ENCODE assay signal across 22 cellular contexts in genomic region chr5:42500003-42500599, GRCh38.
A peak's percentile ranks its signal among the peaks of the same experiment; 100 is the strongest.
DNase-seq lines count a peak whose midpoint lies in the region; ATAC-seq, FAIRE-seq and TF ChIP-seq lines count a peak whose summit lies in the region.
"Had no signal": no experiment of that assay in that cellular context is flagged by ENCODE, and none has a peak within 500 bp of the region (broad histone marks: within the 10 kb centered on the region; RNA-seq: fewer than 3 reads in every experiment).

No MANE protein-coding gene starts in this region.

- intact Hi-C loops in HepG2 (cut with micrococcal nuclease; ENCODE audit: unreplicated experiment) (no loop called here), heart right ventricle (cut with DNase I) (no loop called here)

- POLR2A ChIA-PET in HepG2 (lab: Yijun Ruan, JAX): no interaction called here

- no peaks in the 10 kb centered on the region for H4K20me1 ChIP-seq in HepG2 (ENCODE audit: insufficient read depth, low read length)

- H3K4me2 ChIP-seq in HepG2 (ENCODE audit: low read depth, low read length): no peak overlapping the region
- H3K4me2 ChIP-seq: A549; BLaER1 treated with 17β-estradiol and CSF1 and Interleukin-3, amounts not matched to agents 10 nM and 100 nM; GM23338; PC-9 had no signal

- CTCF ChIA-PET in HepG2 (lab: Yijun Ruan, JAX; ENCODE audit: low intra/inter-chr PET ratio, low total read pairs): no interaction called here

- H3K27me3 Mint-ChIP-seq in mesothelial cell of epicardium (ENCODE audit: low read depth): no peaks in the 10 kb centered on the region

- H3K4me3 Mint-ChIP-seq in mesothelial cell of epicardium: no peak overlapping the region
- H3K4me3 Mint-ChIP-seq: CD8-positive, alpha-beta memory T cell; GM23338 had no signal

- DNase-seq in HepG2 (ENCODE audit: low spot score) (no peak), heart right ventricle (no peak), mesothelial cell of epicardium (ENCODE audit: low spot score in 2 of 2, unreplicated experiment in 2 of 2) (no peak), middle frontal gyrus (ENCODE audit: extremely low spot score, low spot score) (no peak), T-helper 9 cell (no peak)
- DNase-seq: CD8-positive, alpha-beta memory T cell; DMS79 treated with DMSO at 0.1 percent for 48 hours; NCI-H1417 treated with DMSO at 0.1 percent for 48 hours; NCI-H2029 treated with DMSO at 0.1 percent for 48 hours; NCI-H748 treated with DMSO at 0.1 percent for 48 hours had no signal

- in situ Hi-C loops in HepG2 (cut with HindIII; ENCODE audit: extremely low pct_ligation_motif_present, low pct_unique_long_range_greater_than_20kb): no loop called here

- peaks cover 0 to 58% (median 28%) of the 10 kb centered on the region in 4 donors for H3K4me1 ChIP-seq in liver (ENCODE audit: control insufficient read depth in 4 of 4, insufficient read depth in 4 of 4, low read length in 3 of 4)
- H3K4me1 ChIP-seq in HepG2 (ENCODE audit: insufficient read depth, low read length): no peaks in the 10 kb centered on the region
- peaks cover 0 to 49% (median 26%) of the 10 kb centered on the region in 9 donors for H3K4me1 ChIP-seq in heart right ventricle
- peaks cover 0 to 64% (median 38%) of the 10 kb centered on the region in 5 donors for H3K4me1 ChIP-seq in subcutaneous abdominal adipose tissue (ENCODE audit: control insufficient read depth in 5 of 5, insufficient read depth in 5 of 5, low read length in 5 of 5)
- H3K4me1 ChIP-seq: A549; BLaER1 treated with 17β-estradiol and CSF1 and Interleukin-3, amounts not matched to agents 10 nM and 100 nM had no signal

- no peak overlapping the region for H2AFZ ChIP-seq in HepG2 (ENCODE audit: low read length)
- H2AFZ ChIP-seq: GM23338, PC-9 had no signal

- H3K36me3 ChIP-seq in liver (ENCODE audit: control insufficient read depth in 4 of 4, insufficient read depth in 3 of 4, low read depth in 1 of 4, low read length in 3 of 4) (peaks cover 0 to 3% (median 0%) of the 10 kb centered on the region in 4 donors), HepG2 (replicated peaks in 1 of 2; ENCODE audit: control insufficient read depth in 1 of 2, insufficient read depth in 2 of 2, low read length in 2 of 2) (no peaks in the 10 kb centered on the region), heart right ventricle (no peaks in the 10 kb centered on the region), subcutaneous abdominal adipose tissue (ENCODE audit: control insufficient read depth in 5 of 5, insufficient read depth in 5 of 5, low read length in 5 of 5) (no peaks in the 10 kb centered on the region)

- no peaks in the 10 kb centered on the region for H3K27me3 ChIP-seq in liver (ENCODE audit: control insufficient read depth in 4 of 4, insufficient read depth in 4 of 4, low read length in 3 of 4)
- H3K27me3 ChIP-seq in HepG2 (ENCODE audit: control insufficient read depth in 1 of 2, insufficient read depth in 2 of 2, low read length in 2 of 2): no peaks in the 10 kb centered on the region
- H3K27me3 ChIP-seq in heart right ventricle: no peaks in the 10 kb centered on the region
- H3K27me3 ChIP-seq in subcutaneous abdominal adipose tissue (ENCODE audit: control insufficient read depth in 5 of 5, insufficient read depth in 4 of 5, low read length in 5 of 5): no peaks in the 10 kb centered on the region
- H3K27me3 ChIP-seq: BLaER1 treated with 17β-estradiol and CSF1 and Interleukin-3, amounts not matched to agents 10 nM and 100 nM had no signal

- no peak for TF ChIP-seq CTCF in liver (IDR thresholded peaks at IDR 0.05; ENCODE audit: low read depth, low read length, missing input control)
- no peak for TF ChIP-seq CTCF in HepG2 (CRISPR knock-in tag; IDR thresholded peaks at IDR 0.05)
- no peak for TF ChIP-seq CTCF in heart right ventricle (IDR thresholded peaks at IDR 0.05)
- TF ChIP-seq CTCF in mesothelial cell of epicardium (IDR thresholded peaks at IDR 0.05; ENCODE audit: unreplicated experiment): no peak

- no peaks in the 10 kb centered on the region for H3K36me3 Mint-ChIP-seq in mesothelial cell of epicardium
- H3K36me3 Mint-ChIP-seq: CD8-positive, alpha-beta memory T cell had no signal

- no peak overlapping the region for H3K4me3 ChIP-seq in liver (ENCODE audit: low read depth in 1 of 3, low read length in 3 of 3)
- H3K4me3 ChIP-seq in HepG2 (replicated peaks in 1 of 3; ENCODE audit: insufficient read depth in 1 of 3, low read depth in 2 of 3, low read length in 3 of 3): no peak overlapping the region
- H3K4me3 ChIP-seq in heart right ventricle: no peak overlapping the region
- no peak overlapping the region for H3K4me3 ChIP-seq in subcutaneous abdominal adipose tissue (ENCODE audit: low read depth in 1 of 5, low read length in 5 of 5)
- H3K4me3 ChIP-seq: A549; BLaER1 treated with 17β-estradiol and CSF1 and Interleukin-3, amounts not matched to agents 10 nM and 100 nM; GM12878; GM23338; K562; PC-9 had no signal

- H3K27ac ChIP-seq in liver (ENCODE audit: low read depth in 1 of 2, low read length in 2 of 2) (peak overlapping the region; percentile 30 to 81), HepG2 (ENCODE audit: extremely low read length, insufficient read depth, low read length) (no peak overlapping the region), heart right ventricle (peak overlapping the region in 2 of 10 donors; percentile 32), subcutaneous abdominal adipose tissue (ENCODE audit: low read depth, low read length) (peak overlapping the region; percentile 40)
- H3K27ac ChIP-seq: A549; BLaER1 treated with 17β-estradiol and CSF1 and Interleukin-3, amounts not matched to agents 10 nM and 100 nM; PC-9 had no signal

- TF ChIP-seq EP300 in HepG2 (IDR thresholded peaks at IDR 0.05; ENCODE audit: low read depth in 2 of 2, low read length in 2 of 2): no peak
- no peak for TF ChIP-seq EP300 in HepG2 (CRISPR knock-in tag; IDR thresholded peaks at IDR 0.05; ENCODE audit: borderline replicate concordance)

- FAIRE-seq in HepG2 (lab: Jason Lieb, UNC): no peak
- FAIRE-seq: A549, D721Med, G401.6, GM12878, GM18507, K562 had no signal

- H3K9me3 ChIP-seq in liver (ENCODE audit: control insufficient read depth in 4 of 4, low read length in 3 of 4) (no peaks in the 10 kb centered on the region), HepG2 (ENCODE audit: low read length) (no peaks in the 10 kb centered on the region), heart right ventricle (no peaks in the 10 kb centered on the region), subcutaneous abdominal adipose tissue (ENCODE audit: control insufficient read depth in 5 of 5, low read length in 5 of 5) (no peaks in the 10 kb centered on the region)
- H3K9me3 ChIP-seq: A549; BLaER1 treated with 17β-estradiol and CSF1 and Interleukin-3, amounts not matched to agents 10 nM and 100 nM had no signal

- H3K4me1 Mint-ChIP-seq in mesothelial cell of epicardium: peaks cover 19% of the 10 kb centered on the region
- H3K4me1 Mint-ChIP-seq: CD8-positive, alpha-beta memory T cell had no signal

- H3K9me3 Mint-ChIP-seq in mesothelial cell of epicardium: no peaks in the 10 kb centered on the region
- H3K9me3 Mint-ChIP-seq: CD8-positive, alpha-beta memory T cell had no signal

- no TSS peak for BruUV-seq in HepG2 (replicated peaks; lab: Mats Ljungman, UMichigan)

- TF ChIP-seq POLR2A in HepG2 (IDR thresholded peaks at IDR 0.05; ENCODE audit: insufficient read depth in 1 of 2, low read depth in 2 of 2, low read length in 2 of 2): no peak

- no peak overlapping the region for H3K9ac ChIP-seq in liver (ENCODE audit: low read depth in 1 of 2, low read length in 2 of 2)
- no peak overlapping the region for H3K9ac ChIP-seq in HepG2 (ENCODE audit: insufficient read depth, low read depth, low read length)
- H3K9ac ChIP-seq in subcutaneous abdominal adipose tissue (ENCODE audit: low read length in 5 of 5): no peak overlapping the region
- H3K9ac ChIP-seq: BLaER1 treated with 17β-estradiol and CSF1 and Interleukin-3, amounts not matched to agents 10 nM and 100 nM had no signal

- WGBS in liver: 72% methylated on average over 6 of the region's 6 CpGs
- 18% methylated on average over 4 of the region's 6 CpGs for WGBS in HepG2 (ENCODE audit: low lambda C conversion rate)
- 37 to 42% methylated on average over 6 of the region's 6 CpGs for WGBS in heart right ventricle, 2 donors

- no peaks in the 10 kb centered on the region for H3K79me2 ChIP-seq in HepG2 (ENCODE audit: insufficient read depth, low read length)

- TF ChIP-seq RAD21 in liver (IDR thresholded peaks at IDR 0.05) (no peak), HepG2 (CRISPR knock-in tag; IDR thresholded peaks at IDR 0.05) (no peak)

- H3K27ac Mint-ChIP-seq in mesothelial cell of epicardium: peak overlapping the region; percentile 62
- H3K27ac Mint-ChIP-seq: CD8-positive, alpha-beta memory T cell; GM23338 had no signal

- ATAC-seq in HepG2 (no peak), heart right ventricle (peak in 7 of 8 donors; percentile 23 to 66 (median 59)), GM19452 (IDR thresholded peaks at IDR 0.05; ENCODE audit: unreplicated experiment) (no peak)
- ATAC-seq: A549, GM12878, GM23338, K562 had no signal

TF ChIP-seq in liver, 16 proteins besides CTCF, POLR2A, EP300 and RAD21 (continues in another document):
- TF ChIP-seq HNF4G (IDR thresholded peaks at IDR 0.05) (no peak), NR2F2 (IDR thresholded peaks at IDR 0.05) (no peak), JUND (IDR thresholded peaks at IDR 0.05) (no peak), EGR1 (IDR thresholded peaks at IDR 0.05; ENCODE audit: low read depth in 2 of 2) (no peak), FOXA2 (IDR thresholded peaks at IDR 0.05) (no peak)

TF ChIP-seq in HepG2, 621 proteins besides CTCF, POLR2A, EP300 and RAD21 (continues in another document):
- TF ChIP-seq, protein P1, sequence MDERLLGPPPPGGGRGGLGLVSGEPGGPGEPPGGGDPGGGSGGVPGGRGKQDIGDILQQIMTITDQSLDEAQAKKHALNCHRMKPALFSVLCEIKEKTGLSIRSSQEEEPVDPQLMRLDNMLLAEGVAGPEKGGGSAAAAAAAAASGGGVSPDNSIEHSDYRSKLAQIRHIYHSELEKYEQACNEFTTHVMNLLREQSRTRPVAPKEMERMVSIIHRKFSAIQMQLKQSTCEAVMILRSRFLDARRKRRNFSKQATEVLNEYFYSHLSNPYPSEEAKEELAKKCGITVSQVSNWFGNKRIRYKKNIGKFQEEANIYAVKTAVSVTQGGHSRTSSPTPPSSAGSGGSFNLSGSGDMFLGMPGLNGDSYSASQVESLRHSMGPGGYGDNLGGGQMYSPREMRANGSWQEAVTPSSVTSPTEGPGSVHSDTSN (CRISPR knock-in tag; IDR thresholded peaks at IDR 0.05): no peak
- TF ChIP-seq, protein P2, sequence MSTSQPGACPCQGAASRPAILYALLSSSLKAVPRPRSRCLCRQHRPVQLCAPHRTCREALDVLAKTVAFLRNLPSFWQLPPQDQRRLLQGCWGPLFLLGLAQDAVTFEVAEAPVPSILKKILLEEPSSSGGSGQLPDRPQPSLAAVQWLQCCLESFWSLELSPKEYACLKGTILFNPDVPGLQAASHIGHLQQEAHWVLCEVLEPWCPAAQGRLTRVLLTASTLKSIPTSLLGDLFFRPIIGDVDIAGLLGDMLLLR (CRISPR knock-in tag; IDR thresholded peaks at IDR 0.05): no peak
- TF ChIP-seq ZNF326 (CRISPR knock-in tag; IDR thresholded peaks at IDR 0.05; ENCODE audit: borderline replicate concordance) (no peak), ZNF713 (CRISPR knock-in tag; IDR thresholded peaks at IDR 0.05) (no peak), RFX5 (IDR thresholded peaks at IDR 0.05; ENCODE audit: low read depth, low read length) (no peak), POGZ (CRISPR knock-in tag; IDR thresholded peaks at IDR 0.05) (no peak)

Comparison
In these comparisons a context has a peak if more than half of its experiments do, and no peak if none do; other contexts are left out.
1. ATAC-seq: peak in heart right ventricle (7 of 8); none in HepG2 (single experiment) and GM19452 (single experiment).